ENCODE assay signal across 8 cellular contexts in the genomic region with DNA sequence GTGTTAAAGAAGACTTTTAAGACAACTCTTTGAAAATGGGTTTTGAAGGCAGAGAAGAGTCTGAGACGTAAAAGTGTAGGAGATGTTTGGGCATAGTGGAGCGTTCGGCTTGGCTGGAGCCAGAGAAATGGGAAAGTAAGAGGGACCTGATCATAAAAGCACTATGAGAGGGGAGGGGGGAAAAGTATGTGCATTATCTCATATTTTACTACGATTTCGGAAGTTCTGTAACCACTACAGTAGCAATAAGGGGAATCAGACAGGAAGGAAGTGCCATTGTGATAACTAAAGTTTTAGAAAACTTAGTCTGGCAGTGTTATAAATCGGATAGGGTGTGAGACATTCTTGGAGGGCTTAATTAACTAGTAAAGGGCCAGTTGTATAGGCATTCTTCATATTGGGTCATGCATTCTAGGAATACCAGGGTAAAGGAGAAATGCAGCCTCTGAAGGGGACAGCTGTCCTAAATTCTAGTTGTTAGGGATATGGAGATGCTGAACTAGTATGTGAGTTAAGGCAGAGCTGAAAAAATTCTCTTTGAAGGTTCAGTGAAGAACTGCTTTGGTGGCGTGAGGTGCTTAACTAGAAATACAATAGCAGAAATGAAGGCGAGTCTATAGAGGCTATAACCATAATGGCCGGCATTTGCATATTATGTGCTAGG.
DNase-seq lines count a peak whose midpoint lies in the region; TF ChIP-seq lines count a peak whose summit lies in the region.

No MANE protein-coding gene starts in this region.

- 68 to 71% methylated on average over 9 of the region's 9 CpGs for WGBS in esophagus squamous epithelium, 2 donors
- 63 to 69% (median 66%) methylated on average over 9 of the region's 9 CpGs for WGBS in adrenal gland, 4 donors

- TF ChIP-seq CTCF in esophagus squamous epithelium (IDR thresholded peaks at IDR 0.05) (no peak), adrenal gland (IDR thresholded peaks at IDR 0.05) (no peak)

- TF ChIP-seq POLR2A in esophagus squamous epithelium (IDR thresholded peaks at IDR 0.05): no peak
- no peak for TF ChIP-seq POLR2A in adrenal gland (IDR thresholded peaks at IDR 0.05)

- intact Hi-C loops in esophagus squamous epithelium (cut with DNase I): no loop called here
- intact Hi-C loops in adrenal gland (cut with DNase I): no loop called here

- H3K27me3 ChIP-seq in SJSA1 (replicated peaks): no peaks in the 10 kb centered on the region
- H3K27me3 ChIP-seq in esophagus squamous epithelium: no peaks in the 10 kb centered on the region
- no peaks in the 10 kb centered on the region for H3K27me3 ChIP-seq in rectal smooth muscle tissue (ENCODE audit: control insufficient read depth, insufficient read depth, low read length)
- no peaks in the 10 kb centered on the region for H3K27me3 ChIP-seq in adrenal gland

- H3K9me3 ChIP-seq in SJSA1 (replicated peaks): no peaks in the 10 kb centered on the region
- H3K9me3 ChIP-seq in esophagus squamous epithelium: no peaks in the 10 kb centered on the region
- no peaks in the 10 kb centered on the region for H3K9me3 ChIP-seq in adrenal gland (replicated peaks in 1 of 3)

- peak overlapping the region; percentile 34 for H3K4me3 ChIP-seq in SJSA1
- H3K4me3 ChIP-seq in esophagus squamous epithelium: peak overlapping the region in 3 of 4 donors; percentile 49 to 72 (median 58)
- peak overlapping the region; percentile 86 for H3K4me3 ChIP-seq in rectal smooth muscle tissue (ENCODE audit: low read length)
- H3K4me3 ChIP-seq in adrenal gland: peak overlapping the region in 2 of 4 donors; percentile 52 to 83

- DNase-seq in GM03348 (ENCODE audit: low spot score) (peak; percentile 12), SJSA1 (ENCODE audit: low read depth in 1 of 2, low spot score in 2 of 2) (no peak), esophagus squamous epithelium (lab: John Stamatoyannopoulos, UW) (no peak), cortex of kidney (lab: John Stamatoyannopoulos, UW) (no peak), adrenal gland (no peak), T1000 (lab: John Stamatoyannopoulos, UW) (no peak), NCI-H2196 (lab: John Stamatoyannopoulos, UW; ENCODE audit: unreplicated experiment) (no peak)

- H3K27ac ChIP-seq in SJSA1 (peak overlapping the region; percentile 77), esophagus squamous epithelium (no peak overlapping the region), rectal smooth muscle tissue (ENCODE audit: low read depth, low read length) (peak overlapping the region; percentile 64), adrenal gland (peak overlapping the region in 1 of 5 donors; percentile 59)

- no peak overlapping the region for H3K9ac ChIP-seq in rectal smooth muscle tissue (ENCODE audit: low read length)

- H3K4me1 ChIP-seq in SJSA1 (replicated peaks) (peaks cover 20% of the 10 kb centered on the region), esophagus squamous epithelium (peaks cover 0 to 14% (median 0%) of the 10 kb centered on the region in 3 donors), rectal smooth muscle tissue (ENCODE audit: control insufficient read depth, insufficient read depth, low read length) (no peaks in the 10 kb centered on the region), adrenal gland (replicated peaks in 1 of 2) (peaks cover 7 to 10% of the 10 kb centered on the region in 2 donors)

- H3K36me3 ChIP-seq in SJSA1 (no peaks in the 10 kb centered on the region), esophagus squamous epithelium (no peaks in the 10 kb centered on the region), rectal smooth muscle tissue (ENCODE audit: control insufficient read depth, insufficient read depth, low read length) (no peaks in the 10 kb centered on the region), adrenal gland (replicated peaks in 1 of 2) (no peaks in the 10 kb centered on the region)

Comparison
In these comparisons a context has a peak if more than half of its experiments do, and no peak if none do; other contexts are left out.
1. H3K27ac ChIP-seq: peak in SJSA1 (single experiment) and rectal smooth muscle tissue (single experiment); none in esophagus squamous epithelium (0 of 4).